Comparison of ENCODE assay signal across 1 cellular context in genomic region chr7:149090397-149091195, GRCh38.
TF ChIP-seq lines count a peak whose summit lies in the region.

ZNF786 (minus strand) TSS chr7:149090718; CDS start chr7:149090640, 78 bp downstream.

TF ChIP-seq in K562, 482 proteins besides CTCF, POLR2A, EP300 and RAD21 (continued from another document and continues in another):
- TF ChIP-seq HOMEZ (CRISPR knock-in tag; IDR thresholded peaks at IDR 0.05), result peak; percentile 67; the same call in 1 of the 2 replicates
- TF ChIP-seq, protein P1, sequence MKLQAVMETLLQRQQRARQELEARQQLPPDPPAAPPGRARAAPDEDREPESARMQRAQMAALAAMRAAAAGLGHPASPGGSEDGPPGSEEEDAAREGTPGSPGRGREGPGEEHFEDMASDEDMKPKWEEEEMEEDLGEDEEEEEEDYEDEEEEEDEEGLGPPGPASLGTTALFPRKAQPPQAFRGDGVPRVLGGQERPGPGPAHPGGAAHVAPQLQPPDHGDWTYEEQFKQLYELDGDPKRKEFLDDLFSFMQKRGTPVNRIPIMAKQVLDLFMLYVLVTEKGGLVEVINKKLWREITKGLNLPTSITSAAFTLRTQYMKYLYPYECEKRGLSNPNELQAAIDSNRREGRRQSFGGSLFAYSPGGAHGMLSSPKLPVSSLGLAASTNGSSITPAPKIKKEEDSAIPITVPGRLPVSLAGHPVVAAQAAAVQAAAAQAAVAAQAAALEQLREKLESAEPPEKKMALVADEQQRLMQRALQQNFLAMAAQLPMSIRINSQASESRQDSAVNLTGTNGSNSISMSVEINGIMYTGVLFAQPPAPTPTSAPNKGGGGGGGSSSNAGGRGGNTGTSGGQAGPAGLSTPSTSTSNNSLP (IDR thresholded peaks at IDR 0.05; ENCODE audit: borderline replicate concordance, low read depth, low read length), result no peak
- 0 out of 4 replicates have a peak, but pooled peaks of 1 of the 2 experiments have one; percentile 4 for TF ChIP-seq KDM1A (IDR thresholded peaks at IDR 0.05)
- TF ChIP-seq, protein P2, sequence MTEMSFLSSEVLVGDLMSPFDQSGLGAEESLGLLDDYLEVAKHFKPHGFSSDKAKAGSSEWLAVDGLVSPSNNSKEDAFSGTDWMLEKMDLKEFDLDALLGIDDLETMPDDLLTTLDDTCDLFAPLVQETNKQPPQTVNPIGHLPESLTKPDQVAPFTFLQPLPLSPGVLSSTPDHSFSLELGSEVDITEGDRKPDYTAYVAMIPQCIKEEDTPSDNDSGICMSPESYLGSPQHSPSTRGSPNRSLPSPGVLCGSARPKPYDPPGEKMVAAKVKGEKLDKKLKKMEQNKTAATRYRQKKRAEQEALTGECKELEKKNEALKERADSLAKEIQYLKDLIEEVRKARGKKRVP (CRISPR knock-in tag; IDR thresholded peaks at IDR 0.05), result no peak
- no peak for TF ChIP-seq MTA1 (IDR thresholded peaks at IDR 0.05; ENCODE audit: borderline replicate concordance)
- 0 out of 2 replicates have a peak, but pooled peaks have one; percentile 11 for TF ChIP-seq NCOA1 (IDR thresholded peaks at IDR 0.05; ENCODE audit: low read depth)
- TF ChIP-seq ZNF444 (CRISPR knock-in tag; IDR thresholded peaks at IDR 0.05), result no peak
- peak; percentile 76; the same call in 1 of the 2 replicates for TF ChIP-seq ZBTB1 (CRISPR knock-in tag; IDR thresholded peaks at IDR 0.05; ENCODE audit: borderline replicate concordance, low read depth)
- peak; percentile 65; the same call in 1 of the 2 replicates for TF ChIP-seq DPF2 (IDR thresholded peaks at IDR 0.05)
- no peak for TF ChIP-seq ZNF778 (CRISPR knock-in tag; IDR thresholded peaks at IDR 0.05)
- TF ChIP-seq CEBPG (CRISPR knock-in tag; IDR thresholded peaks at IDR 0.05), result 0 out of 2 replicates have a peak, but pooled peaks have one; percentile 63
- no peak for TF ChIP-seq CEBPG (tag; conservative IDR thresholded peaks at IDR 0.05 in 1 of 2, IDR thresholded peaks at IDR 0.05 in 1 of 2)
- TF ChIP-seq MEF2A (IDR thresholded peaks at IDR 0.05; ENCODE audit: control insufficient read depth, low read depth, low read length), result no peak
- no peak for TF ChIP-seq ZNF174 (CRISPR knock-in tag; IDR thresholded peaks at IDR 0.05)
- TF ChIP-seq EWSR1 (IDR thresholded peaks at IDR 0.05; ENCODE audit: borderline replicate concordance, low read depth, partially characterized antibody), result no peak
- TF ChIP-seq GATAD2B (IDR thresholded peaks at IDR 0.05; ENCODE audit: borderline replicate concordance), result peak; percentile 93
- peak; percentile 5 for TF ChIP-seq GTF3C2 (IDR thresholded peaks at IDR 0.05; ENCODE audit: borderline replicate concordance, extremely low read depth, insufficient read length)
- TF ChIP-seq, protein P3, sequence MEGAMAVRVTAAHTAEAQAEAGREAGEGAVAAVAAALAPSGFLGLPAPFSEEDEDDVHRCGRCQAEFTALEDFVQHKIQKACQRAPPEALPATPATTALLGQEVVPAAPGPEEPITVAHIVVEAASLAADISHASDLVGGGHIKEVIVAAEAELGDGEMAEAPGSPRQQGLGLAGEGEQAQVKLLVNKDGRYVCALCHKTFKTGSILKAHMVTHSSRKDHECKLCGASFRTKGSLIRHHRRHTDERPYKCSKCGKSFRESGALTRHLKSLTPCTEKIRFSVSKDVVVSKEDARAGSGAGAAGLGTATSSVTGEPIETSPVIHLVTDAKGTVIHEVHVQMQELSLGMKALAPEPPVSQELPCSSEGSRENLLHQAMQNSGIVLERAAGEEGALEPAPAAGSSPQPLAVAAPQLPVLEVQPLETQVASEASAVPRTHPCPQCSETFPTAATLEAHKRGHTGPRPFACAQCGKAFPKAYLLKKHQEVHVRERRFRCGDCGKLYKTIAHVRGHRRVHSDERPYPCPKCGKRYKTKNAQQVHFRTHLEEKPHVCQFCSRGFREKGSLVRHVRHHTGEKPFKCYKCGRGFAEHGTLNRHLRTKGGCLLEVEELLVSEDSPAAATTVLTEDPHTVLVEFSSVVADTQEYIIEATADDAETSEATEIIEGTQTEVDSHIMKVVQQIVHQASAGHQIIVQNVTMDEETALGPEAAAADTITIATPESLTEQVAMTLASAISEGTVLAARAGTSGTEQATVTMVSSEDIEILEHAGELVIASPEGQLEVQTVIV (CRISPR knock-in tag; IDR thresholded peaks at IDR 0.05; ENCODE audit: borderline replicate concordance), result no peak
- no peak for TF ChIP-seq ZNF764 (CRISPR knock-in tag; IDR thresholded peaks at IDR 0.05; ENCODE audit: low read depth)
- no peak for TF ChIP-seq COPS2 (conservative IDR thresholded peaks at IDR 0.05)
- no peak for TF ChIP-seq SMARCB1 (IDR thresholded peaks at IDR 0.05; ENCODE audit: insufficient read length, low read depth)
- TF ChIP-seq SMAD4 (CRISPR knock-in tag; conservative IDR thresholded peaks at IDR 0.05), result peak; percentile 86
- TF ChIP-seq, protein P4, sequence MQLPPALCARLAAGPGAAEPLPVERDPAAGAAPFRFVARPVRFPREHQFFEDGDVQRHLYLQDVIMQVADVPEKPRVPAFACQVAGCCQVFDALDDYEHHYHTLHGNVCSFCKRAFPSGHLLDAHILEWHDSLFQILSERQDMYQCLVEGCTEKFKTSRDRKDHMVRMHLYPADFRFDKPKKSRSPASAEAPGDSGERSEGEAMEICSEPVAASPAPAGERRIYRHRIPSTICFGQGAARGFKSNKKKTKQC (CRISPR knock-in tag; IDR thresholded peaks at IDR 0.05), result peak; percentile 95
- no peak for TF ChIP-seq PHF21A (IDR thresholded peaks at IDR 0.05; ENCODE audit: borderline replicate concordance, low read depth)
- no peak for TF ChIP-seq GTF2E2 (tag; IDR thresholded peaks at IDR 0.05)
- peak; percentile 98 for TF ChIP-seq CXXC5 (CRISPR knock-in tag; IDR thresholded peaks at IDR 0.05)
- peak; percentile 61; the same call in 1 of the 2 replicates for TF ChIP-seq RUNX1 (IDR thresholded peaks at IDR 0.05; ENCODE audit: low read depth)
- TF ChIP-seq ZNF408 (CRISPR knock-in tag; IDR thresholded peaks at IDR 0.05; ENCODE audit: low read depth), result no peak
- no peak for TF ChIP-seq FUS (optimal IDR thresholded peaks at IDR 0.05; ENCODE audit: low read depth, low read length)
- TF ChIP-seq MYBL2 (IDR thresholded peaks at IDR 0.05; ENCODE audit: low read depth), result no peak
- TF ChIP-seq MYBL2 (CRISPR knock-in tag; IDR thresholded peaks at IDR 0.05; ENCODE audit: borderline replicate concordance), result no peak
- no peak for TF ChIP-seq TFE3 (CRISPR knock-in tag; IDR thresholded peaks at IDR 0.05)
- TF ChIP-seq PTTG1 (tag; IDR thresholded peaks at IDR 0.05; ENCODE audit: low read depth), result no peak
- TF ChIP-seq THRA (IDR thresholded peaks at IDR 0.05), result no peak
- TF ChIP-seq RBM17 (IDR thresholded peaks at IDR 0.05; ENCODE audit: borderline replicate concordance, low read depth, low read length), result no peak
- TF ChIP-seq ZNF24 (IDR thresholded peaks at IDR 0.05), result peak; percentile 41; the same call in 1 of the 2 replicates
- peak; percentile 83 for TF ChIP-seq HNRNPK (IDR thresholded peaks at IDR 0.05; ENCODE audit: low read depth, low read length, poor library complexity, severe bottlenecking)
- TF ChIP-seq HNRNPUL1 (IDR thresholded peaks at IDR 0.05; ENCODE audit: low read length), result no peak
- TF ChIP-seq THRAP3 (IDR thresholded peaks at IDR 0.05; ENCODE audit: borderline replicate concordance), result no peak
- no peak for TF ChIP-seq TEAD4 (IDR thresholded peaks at IDR 0.05; ENCODE audit: low read length)
- TF ChIP-seq TEAD4 (CRISPR knock-in tag; IDR thresholded peaks at IDR 0.05; ENCODE audit: borderline replicate concordance), result peak; percentile 92
- no peak for TF ChIP-seq TRIM28 (IDR thresholded peaks at IDR 0.05)
- no peak for TF ChIP-seq BRD9 (IDR thresholded peaks at IDR 0.05; ENCODE audit: low read depth, partially characterized antibody)
- TF ChIP-seq TAF7 (tag; IDR thresholded peaks at IDR 0.05), result no peak
- TF ChIP-seq CAMTA2 (CRISPR knock-in tag; conservative IDR thresholded peaks at IDR 0.05), result peak; percentile 89; the same call in 1 of the 2 replicates
- TF ChIP-seq SMC3 (conservative IDR thresholded peaks at IDR 0.05; ENCODE audit: insufficient read depth, low read depth, low read length), result peak; percentile 85
- peak; percentile 33 for TF ChIP-seq ARID1B (IDR thresholded peaks at IDR 0.05)
- no peak for TF ChIP-seq ZFP91 (CRISPR knock-in tag; IDR thresholded peaks at IDR 0.05)
- no peak for TF ChIP-seq ZNF41 (CRISPR knock-in tag; conservative IDR thresholded peaks at IDR 0.05)
- no peak for TF ChIP-seq RBM39 (optimal IDR thresholded peaks at IDR 0.05; ENCODE audit: low read depth, low read length)
- TF ChIP-seq PTBP1 (IDR thresholded peaks at IDR 0.05; ENCODE audit: low read depth, low read length), result no peak
- TF ChIP-seq, protein P5, sequence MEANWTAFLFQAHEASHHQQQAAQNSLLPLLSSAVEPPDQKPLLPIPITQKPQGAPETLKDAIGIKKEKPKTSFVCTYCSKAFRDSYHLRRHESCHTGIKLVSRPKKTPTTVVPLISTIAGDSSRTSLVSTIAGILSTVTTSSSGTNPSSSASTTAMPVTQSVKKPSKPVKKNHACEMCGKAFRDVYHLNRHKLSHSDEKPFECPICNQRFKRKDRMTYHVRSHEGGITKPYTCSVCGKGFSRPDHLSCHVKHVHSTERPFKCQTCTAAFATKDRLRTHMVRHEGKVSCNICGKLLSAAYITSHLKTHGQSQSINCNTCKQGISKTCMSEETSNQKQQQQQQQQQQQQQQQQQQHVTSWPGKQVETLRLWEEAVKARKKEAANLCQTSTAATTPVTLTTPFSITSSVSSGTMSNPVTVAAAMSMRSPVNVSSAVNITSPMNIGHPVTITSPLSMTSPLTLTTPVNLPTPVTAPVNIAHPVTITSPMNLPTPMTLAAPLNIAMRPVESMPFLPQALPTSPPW (CRISPR knock-in tag; IDR thresholded peaks at IDR 0.05), result peak; percentile 95
- TF ChIP-seq NEUROD1 (IDR thresholded peaks at IDR 0.05; ENCODE audit: borderline replicate concordance, low read depth, low read length, partially characterized antibody), result peak; percentile 80
- peak in 1 of 2 experiments; percentile 79; a peak in 2 of 4 replicates for TF ChIP-seq HDAC1 (IDR thresholded peaks at IDR 0.05)
- TF ChIP-seq KAT8 (IDR thresholded peaks at IDR 0.05; ENCODE audit: low read depth), result no peak
- TF ChIP-seq ZNF431 (CRISPR knock-in tag; IDR thresholded peaks at IDR 0.05), result peak; percentile 83
- TF ChIP-seq ZKSCAN1 (IDR thresholded peaks at IDR 0.05; ENCODE audit: low read depth, low read length), result peak; percentile 59
